ENCODE assay signal across 12 cellular contexts in the genomic region with DNA sequence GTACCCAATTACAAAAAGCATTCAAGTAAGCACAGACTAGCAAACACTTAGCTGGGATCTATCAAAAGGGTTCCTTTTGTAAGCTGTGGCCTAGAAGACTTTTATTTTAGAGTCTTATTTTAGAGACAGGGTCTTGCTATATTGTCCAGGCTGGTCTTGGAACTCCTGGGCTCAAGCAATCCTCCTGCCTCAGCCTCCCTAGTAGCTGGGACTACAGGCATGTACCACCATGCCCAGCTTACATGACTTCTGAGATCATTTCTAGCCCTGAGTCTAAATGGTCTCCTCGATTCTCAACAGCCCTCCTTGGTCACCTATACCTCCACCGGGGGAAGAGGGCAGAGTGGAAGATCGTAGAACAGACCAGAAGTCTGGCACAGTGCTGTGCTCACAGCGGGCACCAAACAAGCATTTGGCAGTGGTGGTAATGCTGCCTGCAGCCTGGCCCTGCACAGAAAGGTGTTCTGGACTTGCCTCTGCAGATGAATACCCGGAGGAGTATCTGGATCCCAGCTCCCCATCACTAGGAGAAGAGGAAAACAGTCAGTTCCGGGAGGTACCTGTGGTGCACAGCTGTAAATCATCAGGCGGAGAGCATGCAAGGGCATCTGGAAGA. TPM values are rescaled to one million over a fixed set of nuclear protein-coding genes. Genes with fewer than 3 reads are reported as not detected.
DNase-seq lines count a peak whose midpoint lies in the region; ATAC-seq and TF ChIP-seq lines count a peak whose summit lies in the region.
"Had no signal": no experiment of that assay in that cellular context is flagged by ENCODE, and none has a peak within 500 bp of the region (broad histone marks: within the 10 kb centered on the region; RNA-seq: fewer than 3 reads in every experiment).

No MANE protein-coding gene starts in this region.

- H3K27ac Mint-ChIP-seq in activated naive CD8-positive, alpha-beta T cell: peak overlapping the region; percentile 22
- no peak overlapping the region for H3K27ac Mint-ChIP-seq in activated naive CD8-positive, alpha-beta T cell treated with anti-CD3 and anti-CD28 coated beads for 36 hours
- H3K27ac Mint-ChIP-seq in IgD-negative memory B cell (no peak overlapping the region), brain (peak overlapping the region; percentile 91 to 100 (median 98)), progenitor cell of endocrine pancreas (no peak overlapping the region)

- H3K9me3 Mint-ChIP-seq in activated naive CD8-positive, alpha-beta T cell (ENCODE audit: low read depth): no peaks in the 10 kb centered on the region
- H3K9me3 Mint-ChIP-seq in activated naive CD8-positive, alpha-beta T cell treated with anti-CD3 and anti-CD28 coated beads for 36 hours: no peaks in the 10 kb centered on the region
- H3K9me3 Mint-ChIP-seq in IgD-negative memory B cell: no peaks in the 10 kb centered on the region
- no peaks in the 10 kb centered on the region for H3K9me3 Mint-ChIP-seq in brain
- H3K9me3 Mint-ChIP-seq in progenitor cell of endocrine pancreas (ENCODE audit: low read depth): no peaks in the 10 kb centered on the region

- ATAC-seq in HG02588 (IDR thresholded peaks at IDR 0.05; ENCODE audit: unreplicated experiment): no peak

- peak overlapping the region; percentile 95 for H3K4me3 Mint-ChIP-seq in activated naive CD8-positive, alpha-beta T cell
- no peak overlapping the region for H3K4me3 Mint-ChIP-seq in activated naive CD8-positive, alpha-beta T cell treated with anti-CD3 and anti-CD28 coated beads for 36 hours
- H3K4me3 Mint-ChIP-seq in IgD-negative memory B cell (peak overlapping the region; percentile 72 to 99 (median 92)), brain (peak overlapping the region; percentile 95 to 99 (median 97)), progenitor cell of endocrine pancreas (ENCODE audit: low read depth) (peak overlapping the region; percentile 100)

- peaks cover 3% of the 10 kb centered on the region for H3K36me3 Mint-ChIP-seq in activated naive CD8-positive, alpha-beta T cell
- H3K36me3 Mint-ChIP-seq in activated naive CD8-positive, alpha-beta T cell treated with anti-CD3 and anti-CD28 coated beads for 36 hours: peaks cover 36% of the 10 kb centered on the region
- H3K36me3 Mint-ChIP-seq in IgD-negative memory B cell: peaks cover 2% of the 10 kb centered on the region
- peaks cover 46% of the 10 kb centered on the region for H3K36me3 Mint-ChIP-seq in brain
- peaks cover 18% of the 10 kb centered on the region for H3K36me3 Mint-ChIP-seq in progenitor cell of endocrine pancreas (ENCODE audit: insufficient read depth)

- peaks cover 41% of the 10 kb centered on the region for H3K4me1 Mint-ChIP-seq in activated naive CD8-positive, alpha-beta T cell (ENCODE audit: low read depth)
- H3K4me1 Mint-ChIP-seq in activated naive CD8-positive, alpha-beta T cell treated with anti-CD3 and anti-CD28 coated beads for 36 hours: peaks cover 29% of the 10 kb centered on the region
- H3K4me1 Mint-ChIP-seq in IgD-negative memory B cell (peaks cover 21 to 33% (median 32%) of the 10 kb centered on the region in 3 donors), brain (peaks cover 47% of the 10 kb centered on the region), progenitor cell of endocrine pancreas (ENCODE audit: low read depth) (peaks cover 21% of the 10 kb centered on the region)

- TF ChIP-seq CTCF in brain (conservative IDR thresholded peaks at IDR 0.05): no peak
- no peak for TF ChIP-seq CTCF in progenitor cell of endocrine pancreas (IDR thresholded peaks at IDR 0.05; ENCODE audit: unreplicated experiment)

- H3K27me3 Mint-ChIP-seq in activated naive CD8-positive, alpha-beta T cell: no peaks in the 10 kb centered on the region
- no peaks in the 10 kb centered on the region for H3K27me3 Mint-ChIP-seq in activated naive CD8-positive, alpha-beta T cell treated with anti-CD3 and anti-CD28 coated beads for 36 hours
- H3K27me3 Mint-ChIP-seq in IgD-negative memory B cell (no peaks in the 10 kb centered on the region), brain (peaks cover 9% of the 10 kb centered on the region), progenitor cell of endocrine pancreas (no peaks in the 10 kb centered on the region)

- DNase-seq in activated naive CD8-positive, alpha-beta T cell treated with anti-CD3 and anti-CD28 coated beads for 36 hours: no peak
- DNase-seq in progenitor cell of endocrine pancreas (ENCODE audit: low spot score, unreplicated experiment): no peak
- DNase-seq in NCI-H345 (lab: John Stamatoyannopoulos, UW): no peak
- DNase-seq in NCI-H146 treated with DMSO at 0.1 percent for 48 hours (lab: John Stamatoyannopoulos, UW; ENCODE audit: unreplicated experiment): no peak
- DNase-seq: activated CD8-positive, alpha-beta memory T cell treated with anti-CD3 and anti-CD28 coated beads, Interleukin-2, amount 50 U/mL, for 48 hours; effector CD4-positive, alpha-beta T cell; NCI-H1048; stimulated activated CD4-positive, alpha-beta T cell treated with anti-CD3 and anti-CD28 coated beads, Interleukin-1b, Interleukin-23, amount 100 ng/mL, for 48 hours had no signal

RNA-seq across cellular contexts. Expression of a gene that starts 2.4 kb away (rescaled TPM):
- 10 to 100 TPM; 31.5 to 37.6 TPM for total RNA-seq in activated naive CD8-positive, alpha-beta T cell treated with anti-CD3 and anti-CD28 coated beads for 36 hours
- polyA plus RNA-seq in IgD-negative memory B cell (42.7 TPM), brain (ENCODE audit: insufficient read depth, low read depth, low replicate concordance) (44.5 TPM)
- 118 and 122 TPM in 2 replicates for total RNA-seq in progenitor cell of endocrine pancreas

RNA-seq across cellular contexts. Expression of a gene that starts 14.5 kb away (rescaled TPM):
- 10 to 100 TPM; 71.4 to 73.2 TPM for total RNA-seq in activated naive CD8-positive, alpha-beta T cell treated with anti-CD3 and anti-CD28 coated beads for 36 hours
- polyA plus RNA-seq in IgD-negative memory B cell (43.0 TPM), brain (ENCODE audit: insufficient read depth, low read depth, low replicate concordance) (64.7 TPM)
- 36.4 and 39.6 TPM in 2 replicates for total RNA-seq in progenitor cell of endocrine pancreas

RNA-seq across cellular contexts. Expression of a gene that starts 31.1 kb away (rescaled TPM):
- 10 to 100 TPM; 57.5 to 59.6 TPM for total RNA-seq in activated naive CD8-positive, alpha-beta T cell treated with anti-CD3 and anti-CD28 coated beads for 36 hours
- polyA plus RNA-seq in IgD-negative memory B cell (157 TPM), brain (ENCODE audit: insufficient read depth, low read depth, low replicate concordance) (70.3 TPM)
- total RNA-seq in progenitor cell of endocrine pancreas: 60.0 and 63.0 TPM in 2 replicates

RNA-seq across cellular contexts. Expression of a gene that starts 33.6 kb away (rescaled TPM):
- total RNA-seq in activated naive CD8-positive, alpha-beta T cell treated with anti-CD3 and anti-CD28 coated beads for 36 hours: 100 to 1,000 TPM; 352 to 363 TPM
- 325 TPM for polyA plus RNA-seq in IgD-negative memory B cell
- 342 TPM for polyA plus RNA-seq in brain (ENCODE audit: insufficient read depth, low read depth, low replicate concordance)
- total RNA-seq in progenitor cell of endocrine pancreas: 189 and 191 TPM in 2 replicates

RNA-seq across cellular contexts. Expression of a gene that starts 52.3 kb away (rescaled TPM):
- 1 to 10 TPM; 9.4 to 10.0 TPM for total RNA-seq in activated naive CD8-positive, alpha-beta T cell treated with anti-CD3 and anti-CD28 coated beads for 36 hours
- polyA plus RNA-seq in IgD-negative memory B cell: 4.9 TPM
- 9.4 TPM for polyA plus RNA-seq in brain (ENCODE audit: insufficient read depth, low read depth, low replicate concordance)
- 0.74 and 1.1 TPM in 2 replicates for total RNA-seq in progenitor cell of endocrine pancreas

Comparison
In these comparisons a context has a peak if more than half of its experiments do, and no peak if none do; other contexts are left out.
1. H3K27ac Mint-ChIP-seq: peak in activated naive CD8-positive, alpha-beta T cell (single experiment) and brain (5 of 5); none in activated naive CD8-positive, alpha-beta T cell treated with anti-CD3 and anti-CD28 coated beads for 36 hours (single experiment), IgD-negative memory B cell (0 of 3) and progenitor cell of endocrine pancreas (single experiment).